In genomic region chr17:58200024-58200633, GRCh38 we compare ENCODE assay signal across 8 cellular contexts. TPM values are rescaled to one million over a fixed set of nuclear protein-coding genes. Genes with fewer than 3 reads are reported as not detected.
DNase-seq lines count a peak whose midpoint lies in the region; ATAC-seq and TF ChIP-seq lines count a peak whose summit lies in the region.

No MANE protein-coding gene starts in this region.

- CTCF ChIA-PET in PC-9 (lab: Charles Lee) = interaction anchor here (0.7 to 2.4 kb wide), 3 partner anchors 9 to 344 kb away, joined by 3 to 6 read pairs (median 4); no protein-coding TSS in a partner anchor

- no peak overlapping the region for H3K4me3 ChIP-seq in PC-9

- no peaks in the 10 kb centered on the region for H4K20me1 ChIP-seq in PC-9 (ENCODE audit: insufficient read depth)

- no peak overlapping the region for H3K27ac ChIP-seq in PC-9

- no peaks in the 10 kb centered on the region for H3K9me2 ChIP-seq in PC-9 (ENCODE audit: insufficient read depth)

- DNase-seq in DMS114 treated with DMSO at 0.1 percent for 48 hours (lab: John Stamatoyannopoulos, UW; ENCODE audit: unreplicated experiment) (peak; percentile 11), PC-9 (peak; percentile 53 to 65), activated T-helper 1 cell treated with Interleukin-2 at 50 U/mL for 16 hours (ENCODE audit: low read depth) (peak; percentile 24), head of caudate nucleus (peak in 41 of 42 donors; percentile 11 to 74 (median 48)), T1000 (lab: John Stamatoyannopoulos, UW) (no peak), pons (ENCODE audit: low spot score) (no peak)
- peak; percentile 42 to 43 for DNase-seq in stimulated activated CD4-positive, alpha-beta T cell treated with anti-CD3 and anti-CD28 coated beads, Interleukin-15, amount 100 ng/mL, for 48 hours (ENCODE audit: low read depth in 2 of 2)

- peaks cover 57% of the 10 kb centered on the region for H3K27me3 ChIP-seq in PC-9 (ENCODE audit: insufficient read depth, low read depth)

- TF ChIP-seq CTCF in PC-9 (conservative IDR thresholded peaks at IDR 0.05) = peak; percentile 68

- no peak overlapping the region for H3K4me2 ChIP-seq in PC-9

- no peaks in the 10 kb centered on the region for H3K79me2 ChIP-seq in PC-9 (ENCODE audit: low read depth)

- peak; percentile 51 for ATAC-seq in HG02885 (IDR thresholded peaks at IDR 0.05; ENCODE audit: poor library complexity, unreplicated experiment)

- POLR2A ChIA-PET in PC-9 (lab: Charles Lee; ENCODE audit: unreplicated experiment) = interaction anchor here (0.6 kb wide), 1 partner anchor 526 kb away, joined by 3 read pairs; no protein-coding TSS in a partner anchor

- no peaks in the 10 kb centered on the region for H3K4me1 ChIP-seq in PC-9 (replicated peaks; ENCODE audit: insufficient read depth)

- no peaks in the 10 kb centered on the region for H3K9me3 ChIP-seq in PC-9 (ENCODE audit: insufficient read depth, low read depth)

- no peak overlapping the region for H2AFZ ChIP-seq in PC-9

- intact Hi-C loops in PC-9 (cut with micrococcal nuclease; ENCODE audit: unreplicated experiment) (no loop called here), head of caudate nucleus (cut with DNase I) (no loop called here)

- H3K36me3 ChIP-seq in PC-9 (ENCODE audit: low read depth) = no peaks in the 10 kb centered on the region

- no peaks in the 10 kb centered on the region for H3F3A ChIP-seq in PC-9 (ENCODE audit: insufficient read depth, low read depth)

- BruUV-seq in PC-9 (replicated peaks; lab: Mats Ljungman, UMichigan) = no TSS peak

RNA-seq across cellular contexts. Expression of gene EPX, which starts 7.6 kb away (rescaled TPM):
- not detected in 2 replicates for total RNA-seq in PC-9 (2021)

RNA-seq across cellular contexts. Expression of gene MKS1, which starts 18.9 kb away (rescaled TPM):
- 28.6 and 30.1 TPM in 2 replicates for total RNA-seq in PC-9 (2021)

RNA-seq across cellular contexts. Expression of gene OR4D2, which starts 33.3 kb away (rescaled TPM):
- not detected in 2 replicates for total RNA-seq in PC-9 (2021)

RNA-seq across cellular contexts. Expression of gene LPO, which starts 38.3 kb away (rescaled TPM):
- not detected in 2 replicates for total RNA-seq in PC-9 (2021)

RNA-seq across cellular contexts. Expression of gene OR4D1, which starts 51.9 kb away (rescaled TPM):
- not detected in 2 replicates for total RNA-seq in PC-9 (2021)

Comparison
In these comparisons a context has a peak if more than half of its experiments do, and no peak if none do; other contexts are left out.
1. DNase-seq: peak in DMS114 treated with DMSO at 0.1 percent for 48 hours (single experiment), PC-9 (2 of 2), activated T-helper 1 cell treated with Interleukin-2 at 50 U/mL for 16 hours (single experiment), head of caudate nucleus (41 of 42) and stimulated activated CD4-positive, alpha-beta T cell treated with anti-CD3 and anti-CD28 coated beads, Interleukin-15, amount 100 ng/mL, for 48 hours (2 of 2); none in T1000 (single experiment) and pons (single experiment).